In the genomic region with DNA sequence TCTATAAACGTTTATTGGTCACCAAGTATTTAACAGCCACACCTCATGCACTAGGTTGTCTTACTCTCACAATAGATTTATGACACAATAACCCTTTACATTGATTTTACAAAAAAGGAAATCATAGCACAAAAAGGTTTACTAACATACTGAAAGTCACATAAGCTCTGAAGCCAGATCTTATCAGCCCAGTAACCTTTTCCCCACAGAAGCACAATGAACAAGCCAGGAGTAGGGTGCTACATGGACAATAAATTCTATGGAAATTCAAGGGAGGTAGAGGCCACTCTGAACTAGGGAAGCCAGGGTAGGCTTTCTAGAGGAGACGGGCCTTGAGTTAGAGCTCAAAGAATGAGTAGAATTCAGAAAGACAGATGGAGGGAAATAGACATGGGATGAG, we compare ENCODE assay signal across 17 cellular contexts.
DNase-seq lines count a peak whose midpoint lies in the region; ATAC-seq and TF ChIP-seq lines count a peak whose summit lies in the region.
"Had no signal": no experiment of that assay in that cellular context is flagged by ENCODE, and none has a peak within 500 bp of the region (broad histone marks: within the 10 kb centered on the region; RNA-seq: fewer than 3 reads in every experiment).

No MANE protein-coding gene starts in this region.

- H3K27ac Mint-ChIP-seq in activated CD4-positive, alpha-beta T cell treated with anti-CD3 and anti-CD28 coated beads, Interleukin-2, amount 10 ng/mL, durations not matched to agents 24 days and 14 days, result no peak overlapping the region
- H3K27ac Mint-ChIP-seq in nephron, result peak overlapping the region in 2 of 3 experiments; percentile 11 to 87
- H3K27ac Mint-ChIP-seq in activated T-cell treated with anti-CD3 and anti-CD28 coated beads, Interleukin-2, amount 50 U/mL, for 72 hours, result no peak overlapping the region
- H3K27ac Mint-ChIP-seq in stimulated activated naive CD8-positive, alpha-beta T cell treated with anti-CD3 and anti-CD28 coated beads, Interleukin-15, amount 100 ng/mL, for 72 hours, result no peak overlapping the region
- H3K27ac Mint-ChIP-seq: CD8-positive, alpha-beta T cell; H9 had no signal

- TF ChIP-seq CTCF in esophagus muscularis mucosa (IDR thresholded peaks at IDR 0.05), result no peak
- no peak for TF ChIP-seq CTCF in nephron (IDR thresholded peaks at IDR 0.05; ENCODE audit: unreplicated experiment in 3 of 3)

- H3K4me3 ChIP-seq in esophagus muscularis mucosa, result no peak overlapping the region
- H3K4me3 ChIP-seq: A549, GM12878 had no signal

- no peaks in the 10 kb centered on the region for H3K36me3 Mint-ChIP-seq in activated CD4-positive, alpha-beta T cell treated with anti-CD3 and anti-CD28 coated beads, Interleukin-2, amount 10 ng/mL, durations not matched to agents 24 days and 14 days (ENCODE audit: low read depth)
- no peaks in the 10 kb centered on the region for H3K36me3 Mint-ChIP-seq in nephron (ENCODE audit: low read depth)
- no peaks in the 10 kb centered on the region for H3K36me3 Mint-ChIP-seq in activated T-cell treated with anti-CD3 and anti-CD28 coated beads, Interleukin-2, amount 50 U/mL, for 72 hours (ENCODE audit: insufficient read depth in 2 of 2)
- H3K36me3 Mint-ChIP-seq: CD8-positive, alpha-beta T cell had no signal

- WGBS in esophagus muscularis mucosa, result 72% methylated on average over 2 of the region's 2 CpGs

- TF ChIP-seq POLR2A in esophagus muscularis mucosa (IDR thresholded peaks at IDR 0.05; ENCODE audit: low read depth), result no peak

- H3K4me1 Mint-ChIP-seq in activated CD4-positive, alpha-beta T cell treated with anti-CD3 and anti-CD28 coated beads, Interleukin-2, amount 10 ng/mL, durations not matched to agents 24 days and 14 days, result no peaks in the 10 kb centered on the region
- H3K4me1 Mint-ChIP-seq in nephron, result no peaks in the 10 kb centered on the region
- no peaks in the 10 kb centered on the region for H3K4me1 Mint-ChIP-seq in activated T-cell treated with anti-CD3 and anti-CD28 coated beads, Interleukin-2, amount 50 U/mL, for 72 hours (ENCODE audit: low read depth)
- H3K4me1 Mint-ChIP-seq in stimulated activated naive CD8-positive, alpha-beta T cell treated with anti-CD3 and anti-CD28 coated beads, Interleukin-15, amount 100 ng/mL, for 72 hours, result no peaks in the 10 kb centered on the region

- H3K4me1 ChIP-seq in esophagus muscularis mucosa, result no peaks in the 10 kb centered on the region
- H3K4me1 ChIP-seq: A549 had no signal

- TF ChIP-seq EP300 in esophagus muscularis mucosa (IDR thresholded peaks at IDR 0.05), result no peak

- no peaks in the 10 kb centered on the region for H3K27me3 Mint-ChIP-seq in activated CD4-positive, alpha-beta T cell treated with anti-CD3 and anti-CD28 coated beads, Interleukin-2, amount 10 ng/mL, durations not matched to agents 24 days and 14 days
- H3K27me3 Mint-ChIP-seq in nephron (ENCODE audit: low read depth), result peaks cover 12% of the 10 kb centered on the region
- peaks cover 12% of the 10 kb centered on the region for H3K27me3 Mint-ChIP-seq in activated T-cell treated with anti-CD3 and anti-CD28 coated beads, Interleukin-2, amount 50 U/mL, for 72 hours (ENCODE audit: low read depth)
- H3K27me3 Mint-ChIP-seq in stimulated activated naive CD8-positive, alpha-beta T cell treated with anti-CD3 and anti-CD28 coated beads, Interleukin-15, amount 100 ng/mL, for 72 hours, result peaks cover 20% of the 10 kb centered on the region

- DNase-seq in activated CD4-positive, alpha-beta T cell treated with anti-CD3 and anti-CD28 coated beads, Interleukin-2, amount 10 ng/mL, durations not matched to agents 24 days and 14 days, result peak; percentile 19
- no peak for DNase-seq in activated CD4-positive, alpha-beta T cell treated with anti-CD3 and anti-CD28 coated beads, Interleukin-2, amount 50 U/mL, for 1 hour
- peak; percentile 74 for DNase-seq in esophagus muscularis mucosa (ENCODE audit: extremely low spot score)
- DNase-seq in activated T-cell treated with anti-CD3 and anti-CD28 coated beads, Interleukin-2, amount 50 U/mL, for 72 hours, result no peak
- DNase-seq in stimulated activated naive CD8-positive, alpha-beta T cell treated with anti-CD3 and anti-CD28 coated beads, Interleukin-15, amount 100 ng/mL, for 72 hours, result no peak
- DNase-seq: AML-193; Calu3; CD8-positive, alpha-beta T cell; DMS79 treated with DMSO at 0.1 percent for 48 hours; GF-D8; H9; IMR-90 had no signal

- H3K9me3 ChIP-seq in esophagus muscularis mucosa, result no peaks in the 10 kb centered on the region
- H3K9me3 ChIP-seq: A549 had no signal

- ATAC-seq in activated T-cell treated with anti-CD3 and anti-CD28 coated beads, Interleukin-2, amount 50 U/mL, for 72 hours (replicated peaks in 1 of 2), result no peak
- ATAC-seq in stimulated activated naive CD8-positive, alpha-beta T cell treated with anti-CD3 and anti-CD28 coated beads, Interleukin-15, amount 100 ng/mL, for 72 hours, result no peak
- no peak for ATAC-seq in HG02759 (IDR thresholded peaks at IDR 0.05; ENCODE audit: unreplicated experiment)
- ATAC-seq: A549; CD8-positive, alpha-beta T cell; GM12878 had no signal

- no peak overlapping the region for H3K4me3 Mint-ChIP-seq in activated CD4-positive, alpha-beta T cell treated with anti-CD3 and anti-CD28 coated beads, Interleukin-2, amount 10 ng/mL, durations not matched to agents 24 days and 14 days
- H3K4me3 Mint-ChIP-seq in nephron, result no peak overlapping the region
- no peak overlapping the region for H3K4me3 Mint-ChIP-seq in activated T-cell treated with anti-CD3 and anti-CD28 coated beads, Interleukin-2, amount 50 U/mL, for 72 hours
- H3K4me3 Mint-ChIP-seq in stimulated activated naive CD8-positive, alpha-beta T cell treated with anti-CD3 and anti-CD28 coated beads, Interleukin-15, amount 100 ng/mL, for 72 hours, result no peak overlapping the region
- H3K4me3 Mint-ChIP-seq: CD8-positive, alpha-beta T cell; H9 had no signal

- no peaks in the 10 kb centered on the region for H3K27me3 ChIP-seq in esophagus muscularis mucosa

- no peaks in the 10 kb centered on the region for H3K9me3 Mint-ChIP-seq in activated CD4-positive, alpha-beta T cell treated with anti-CD3 and anti-CD28 coated beads, Interleukin-2, amount 10 ng/mL, durations not matched to agents 24 days and 14 days
- H3K9me3 Mint-ChIP-seq in nephron, result peaks cover 13% of the 10 kb centered on the region
- peaks cover 0 to 2% of the 10 kb centered on the region in 2 donors for H3K9me3 Mint-ChIP-seq in activated T-cell treated with anti-CD3 and anti-CD28 coated beads, Interleukin-2, amount 50 U/mL, for 72 hours
- H3K9me3 Mint-ChIP-seq in stimulated activated naive CD8-positive, alpha-beta T cell treated with anti-CD3 and anti-CD28 coated beads, Interleukin-15, amount 100 ng/mL, for 72 hours, result no peaks in the 10 kb centered on the region
- H3K9me3 Mint-ChIP-seq: CD8-positive, alpha-beta T cell; H9 had no signal

- intact Hi-C loops in activated CD4-positive, alpha-beta T cell treated with anti-CD3 and anti-CD28 coated beads, Interleukin-2, amount 10 ng/mL, durations not matched to agents 24 days and 14 days (cut with micrococcal nuclease), result no loop called here
- intact Hi-C loops in esophagus muscularis mucosa (cut with DNase I), result no loop called here

- no peaks in the 10 kb centered on the region for H3K36me3 ChIP-seq in esophagus muscularis mucosa

- H3K27ac ChIP-seq in esophagus muscularis mucosa (replicated peaks in 1 of 4), result no peak overlapping the region
- H3K27ac ChIP-seq: 22Rv1, A549 had no signal

Comparison
In these comparisons a context has a peak if more than half of its experiments do, and no peak if none do; other contexts are left out.
1. DNase-seq: peak in activated CD4-positive, alpha-beta T cell treated with anti-CD3 and anti-CD28 coated beads, Interleukin-2, amount 10 ng/mL, durations not matched to agents 24 days and 14 days (single experiment) and esophagus muscularis mucosa (single experiment); none in activated CD4-positive, alpha-beta T cell treated with anti-CD3 and anti-CD28 coated beads, Interleukin-2, amount 50 U/mL, for 1 hour (single experiment), activated T-cell treated with anti-CD3 and anti-CD28 coated beads, Interleukin-2, amount 50 U/mL, for 72 hours (0 of 2) and stimulated activated naive CD8-positive, alpha-beta T cell treated with anti-CD3 and anti-CD28 coated beads, Interleukin-15, amount 100 ng/mL, for 72 hours (0 of 2).
2. H3K27ac Mint-ChIP-seq: peak in nephron (2 of 3); none in activated CD4-positive, alpha-beta T cell treated with anti-CD3 and anti-CD28 coated beads, Interleukin-2, amount 10 ng/mL, durations not matched to agents 24 days and 14 days (single experiment), activated T-cell treated with anti-CD3 and anti-CD28 coated beads, Interleukin-2, amount 50 U/mL, for 72 hours (single experiment) and stimulated activated naive CD8-positive, alpha-beta T cell treated with anti-CD3 and anti-CD28 coated beads, Interleukin-15, amount 100 ng/mL, for 72 hours (0 of 2).